In genomic region chr13:41005709-41006108, GRCh38 we compare ENCODE assay signal across 11 cellular contexts. TPM values are rescaled to one million over a fixed set of nuclear protein-coding genes. Genes with fewer than 3 reads are reported as not detected.
DNase-seq lines count a peak whose midpoint lies in the region; TF ChIP-seq lines count a peak whose summit lies in the region.
"Had no signal": no experiment of that assay in that cellular context is flagged by ENCODE, and none has a peak within 500 bp of the region (broad histone marks: within the 10 kb centered on the region; RNA-seq: fewer than 3 reads in every experiment).

No MANE protein-coding gene starts in this region.

- peaks cover 36% of the 10 kb centered on the region for H3K36me3 Mint-ChIP-seq in activated T-helper 2 cell treated with anti-CD3 and anti-CD28 coated beads, Interferon-gamma antibody, Interleukin-2, Interleukin-4, amounts not matched to agents 10 μg/mL and 5 μg/mL and 100 μg/mL, durations not matched to agents 14 hours and 24 hours and 36 hours (ENCODE audit: low read depth)
- no peaks in the 10 kb centered on the region for H3K36me3 Mint-ChIP-seq in neural progenitor cell

- H3K4me3 Mint-ChIP-seq in activated T-helper 2 cell treated with anti-CD3 and anti-CD28 coated beads, Interferon-gamma antibody, Interleukin-2, Interleukin-4, amounts not matched to agents 10 μg/mL and 5 μg/mL and 100 μg/mL, durations not matched to agents 14 hours and 24 hours and 36 hours (ENCODE audit: low read depth) = peak overlapping the region; percentile 64
- H3K4me3 Mint-ChIP-seq in neural progenitor cell = no peak overlapping the region

- H3K79me2 ChIP-seq in neural progenitor cell (ENCODE audit: low read depth) = no peaks in the 10 kb centered on the region

- peaks cover 72 to 96% (median 89%) of the 10 kb centered on the region in 10 experiments for H3K4me1 ChIP-seq in BLaER1 treated with 17β-estradiol and CSF1 and Interleukin-3, amounts not matched to agents 10 nM and 100 nM
- peaks cover 63% of the 10 kb centered on the region for H3K4me1 ChIP-seq in mucosa of stomach (ENCODE audit: control insufficient read depth, insufficient read depth, low read length)
- H3K4me1 ChIP-seq in neural progenitor cell = peaks cover 13% of the 10 kb centered on the region

- peaks cover 8 to 36% (median 19%) of the 10 kb centered on the region in 11 experiments; a peak in 18 of 22 replicates for H3K36me3 ChIP-seq in BLaER1 treated with 17β-estradiol and CSF1 and Interleukin-3, amounts not matched to agents 10 nM and 100 nM
- no peaks in the 10 kb centered on the region for H3K36me3 ChIP-seq in mucosa of stomach (ENCODE audit: control insufficient read depth, insufficient read depth, low read length)
- no peaks in the 10 kb centered on the region for H3K36me3 ChIP-seq in neural progenitor cell
- H3K36me3 ChIP-seq: tibial nerve had no signal

- TF ChIP-seq CTCF in neural progenitor cell (IDR thresholded peaks at IDR 0.05) = no peak

- peaks cover 63% of the 10 kb centered on the region for H3K4me1 Mint-ChIP-seq in activated T-helper 2 cell treated with anti-CD3 and anti-CD28 coated beads, Interferon-gamma antibody, Interleukin-2, Interleukin-4, amounts not matched to agents 10 μg/mL and 5 μg/mL and 100 μg/mL, durations not matched to agents 14 hours and 24 hours and 36 hours (ENCODE audit: low read depth)
- H3K4me1 Mint-ChIP-seq in neural progenitor cell = peaks cover 7% of the 10 kb centered on the region

- H3K4me3 ChIP-seq in BLaER1 treated with 17β-estradiol and CSF1 and Interleukin-3, amounts not matched to agents 10 nM and 100 nM = peak overlapping the region in 8 of 10 experiments; percentile 35 to 59 (median 52); a peak in 15 of 20 replicates
- H3K4me3 ChIP-seq in mucosa of stomach (ENCODE audit: low read length) (peak overlapping the region; percentile 1), neural progenitor cell (no peak overlapping the region)
- H3K4me3 ChIP-seq: tibial nerve had no signal

- peak overlapping the region; percentile 80 to 93 (median 90) for H3K4me2 ChIP-seq in BLaER1 treated with 17β-estradiol and CSF1 and Interleukin-3, amounts not matched to agents 10 nM and 100 nM
- H3K4me2 ChIP-seq in neural progenitor cell = no peak overlapping the region

- no peaks in the 10 kb centered on the region for H3K27me3 Mint-ChIP-seq in activated T-helper 2 cell treated with anti-CD3 and anti-CD28 coated beads, Interferon-gamma antibody, Interleukin-2, Interleukin-4, amounts not matched to agents 10 μg/mL and 5 μg/mL and 100 μg/mL, durations not matched to agents 14 hours and 24 hours and 36 hours (ENCODE audit: low read depth)
- H3K27me3 Mint-ChIP-seq in neural progenitor cell (ENCODE audit: insufficient read depth, low read depth) = peaks cover 2% of the 10 kb centered on the region

- DNase-seq in HT-29 (ENCODE audit: low spot score) (peak; percentile 38), neural progenitor cell (ENCODE audit: low spot score) (no peak), posterior cingulate gyrus (no peak)
- no peak for DNase-seq in activated T-helper 2 cell treated with anti-CD3 and anti-CD28 coated beads, Interferon-gamma antibody, Interleukin-2, Interleukin-4, amounts not matched to agents 10 μg/mL and 5 μg/mL and 100 μg/mL, durations not matched to agents 14 hours and 24 hours and 36 hours (ENCODE audit: low spot score)
- DNase-seq in stimulated activated CD4-positive, alpha-beta T cell treated with anti-CD3 and anti-CD28 coated beads, Interleukin-4, amount 100 ng/mL, for 24 hours = no peak
- no peak for DNase-seq in stimulated activated naive CD4-positive, alpha-beta T cell treated with Interleukin-2 at 50 U/mL for 16 hours (lab: John Stamatoyannopoulos, UW)
- DNase-seq: hypothalamus, NCI-H226 had no signal

- intact Hi-C loops in activated T-helper 2 cell treated with anti-CD3 and anti-CD28 coated beads, Interferon-gamma antibody, Interleukin-2, Interleukin-4, amounts not matched to agents 10 μg/mL and 5 μg/mL and 100 μg/mL, durations not matched to agents 14 hours and 24 hours and 36 hours (cut with micrococcal nuclease) = loop anchor here (1.0 to 5.0 kb wide), 7 partner anchors 10 to 343 kb away; partner anchors contain the start of genes ELF1 and WBP4
- intact Hi-C loops in posterior cingulate gyrus (cut with DNase I) = no loop called here

- H3K27ac Mint-ChIP-seq in activated T-helper 2 cell treated with anti-CD3 and anti-CD28 coated beads, Interferon-gamma antibody, Interleukin-2, Interleukin-4, amounts not matched to agents 10 μg/mL and 5 μg/mL and 100 μg/mL, durations not matched to agents 14 hours and 24 hours and 36 hours = peak overlapping the region; percentile 96
- H3K27ac Mint-ChIP-seq in neural progenitor cell = no peak overlapping the region

- H4K20me1 ChIP-seq in BLaER1 treated with 17β-estradiol and CSF1 and Interleukin-3, amounts not matched to agents 10 nM and 100 nM = peaks cover 0 to 98% (median 18%) of the 10 kb centered on the region in 11 experiments; a peak in 15 of 22 replicates
- no peaks in the 10 kb centered on the region for H4K20me1 ChIP-seq in neural progenitor cell (ENCODE audit: low read depth)

- peak overlapping the region; percentile 49 to 86 (median 76); a peak in 21 of 22 replicates for H3K9ac ChIP-seq in BLaER1 treated with 17β-estradiol and CSF1 and Interleukin-3, amounts not matched to agents 10 nM and 100 nM
- no peak overlapping the region for H3K9ac ChIP-seq in mucosa of stomach (ENCODE audit: low read length)
- no peak overlapping the region for H3K9ac ChIP-seq in neural progenitor cell

- no peaks in the 10 kb centered on the region for H3K9me3 Mint-ChIP-seq in activated T-helper 2 cell treated with anti-CD3 and anti-CD28 coated beads, Interferon-gamma antibody, Interleukin-2, Interleukin-4, amounts not matched to agents 10 μg/mL and 5 μg/mL and 100 μg/mL, durations not matched to agents 14 hours and 24 hours and 36 hours
- H3K9me3 Mint-ChIP-seq in neural progenitor cell = no peaks in the 10 kb centered on the region

- no peak overlapping the region for H2AFZ ChIP-seq in neural progenitor cell (replicated peaks)

- no peaks in the 10 kb centered on the region for H3K9me3 ChIP-seq in BLaER1 treated with 17β-estradiol and CSF1 and Interleukin-3, amounts not matched to agents 10 nM and 100 nM (replicated peaks in 1 of 11)
- H3K9me3 ChIP-seq in mucosa of stomach (ENCODE audit: control insufficient read depth, low read length) (no peaks in the 10 kb centered on the region), neural progenitor cell (ENCODE audit: low read depth) (no peaks in the 10 kb centered on the region)
- H3K9me3 ChIP-seq: tibial nerve had no signal

- H3K27me3 ChIP-seq in BLaER1 treated with 17β-estradiol and CSF1 and Interleukin-3, amounts not matched to agents 10 nM and 100 nM = no peaks in the 10 kb centered on the region
- H3K27me3 ChIP-seq in mucosa of stomach (ENCODE audit: control insufficient read depth, insufficient read depth, low read length) = no peaks in the 10 kb centered on the region
- no peaks in the 10 kb centered on the region for H3K27me3 ChIP-seq in neural progenitor cell
- H3K27me3 ChIP-seq: tibial nerve had no signal

- peak overlapping the region; percentile 69 to 97 (median 93) for H3K27ac ChIP-seq in BLaER1 treated with 17β-estradiol and CSF1 and Interleukin-3, amounts not matched to agents 10 nM and 100 nM
- no peak overlapping the region for H3K27ac ChIP-seq in neural progenitor cell

- no peaks in the 10 kb centered on the region for H3F3A ChIP-seq in neural progenitor cell (ENCODE audit: low read depth)

RNA-seq across cellular contexts. Expression of gene ELF1, which starts 13.4 kb away (rescaled TPM):
- total RNA-seq in HT-29 (2014; rRNA removed; shearing (Covaris generic)) = 41.9 and 46.5 TPM in 2 replicates
- 65.3 and 68.1 TPM in 2 replicates for total RNA-seq in activated T-helper 2 cell treated with anti-CD3 and anti-CD28 coated beads, Interferon-gamma antibody, Interleukin-2, Interleukin-4, amounts not matched to agents 10 μg/mL and 5 μg/mL and 100 μg/mL, durations not matched to agents 14 hours and 24 hours and 36 hours
- total RNA-seq in neural progenitor cell (ENCODE audit: low replicate concordance) = 9.3 and 17.2 TPM in 2 replicates

RNA-seq across cellular contexts. Expression of gene WBP4, which starts 55.6 kb away (rescaled TPM):
- 3.7 and 5.4 TPM in 2 replicates for total RNA-seq in HT-29 (2014; rRNA removed; shearing (Covaris generic))
- 13.3 and 13.8 TPM in 2 replicates for total RNA-seq in activated T-helper 2 cell treated with anti-CD3 and anti-CD28 coated beads, Interferon-gamma antibody, Interleukin-2, Interleukin-4, amounts not matched to agents 10 μg/mL and 5 μg/mL and 100 μg/mL, durations not matched to agents 14 hours and 24 hours and 36 hours
- 9.0 and 12.9 TPM in 2 replicates for total RNA-seq in neural progenitor cell (ENCODE audit: low replicate concordance)

Comparison
In these comparisons a context has a peak if more than half of its experiments do, and no peak if none do; other contexts are left out.
1. H3K9ac ChIP-seq: peak in BLaER1 treated with 17β-estradiol and CSF1 and Interleukin-3, amounts not matched to agents 10 nM and 100 nM (11 of 11); none in mucosa of stomach (single experiment) and neural progenitor cell (single experiment).